In the genomic region with DNA sequence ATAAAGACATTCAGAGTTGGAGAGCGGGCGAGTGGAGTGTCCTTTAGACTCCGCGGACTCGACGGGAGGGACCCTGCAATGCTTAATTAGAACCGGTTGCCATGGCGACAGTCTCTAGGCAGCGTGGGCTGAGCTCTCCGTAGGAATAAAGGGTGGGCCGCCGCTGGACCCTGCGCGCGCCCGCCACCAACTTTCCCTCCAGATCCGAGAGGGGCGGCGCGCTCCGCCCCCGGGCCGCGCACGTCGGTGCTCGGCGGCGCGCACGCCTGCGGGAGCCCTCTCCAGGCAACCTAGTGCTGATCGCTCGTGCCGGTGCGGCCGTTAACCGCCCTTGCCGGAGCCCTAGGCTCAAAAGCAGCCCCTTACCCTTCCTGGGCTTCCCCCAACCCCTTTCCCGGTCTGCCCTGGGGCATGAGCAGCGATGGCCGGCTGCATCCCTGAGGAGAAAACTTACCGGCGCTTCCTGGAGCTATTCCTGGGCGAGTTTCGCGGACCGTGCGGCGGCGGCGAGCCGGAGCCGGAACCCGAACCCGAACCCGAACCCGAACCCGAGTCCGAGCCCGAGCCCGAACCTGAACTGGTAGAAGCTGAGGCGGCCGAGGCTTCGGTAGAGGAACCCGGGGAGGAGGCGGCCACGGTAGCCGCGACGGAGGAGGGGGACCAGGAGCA, we compare ENCODE assay signal across 8 cellular contexts. TPM values are rescaled to one million over a fixed set of nuclear protein-coding genes. Genes with fewer than 3 reads are reported as not detected.
DNase-seq lines count a peak whose midpoint lies in the region; ATAC-seq and TF ChIP-seq lines count a peak whose summit lies in the region.

PPM1E (plus strand) TSS at position 278 of the 669 bp plus-strand sequence.

- peak within 1 kb of the TSS; percentile 81 for H3K4me3 Mint-ChIP-seq in stimulated activated effector memory CD8-positive, alpha-beta T cell treated with anti-CD3 and anti-CD28 coated beads, Interleukin-12 subunit alpha, Interleukin-12 subunit beta, amount 100 ng/mL, for 72 hours

- peak; percentile 75 for ATAC-seq in HG03045 (IDR thresholded peaks at IDR 0.05; ENCODE audit: unreplicated experiment)
- ATAC-seq in stimulated activated effector memory CD8-positive, alpha-beta T cell treated with anti-CD3 and anti-CD28 coated beads, Interleukin-12 subunit alpha, Interleukin-12 subunit beta, amount 100 ng/mL, for 72 hours = peak; percentile 83

- H3K4me3 ChIP-seq in epithelial cell of proximal tubule (ENCODE audit: low read depth, low read length) = peak within 1 kb of the TSS; percentile 62
- H3K4me3 ChIP-seq in mononuclear cell (ENCODE audit: low read length) = peak within 1 kb of the TSS; percentile 35

- H3K9me3 ChIP-seq in mononuclear cell (ENCODE audit: low read depth, low read length) = no peaks in the 10 kb centered on the region

- no peaks in the 10 kb centered on the region for H3K9me3 Mint-ChIP-seq in stimulated activated effector memory CD8-positive, alpha-beta T cell treated with anti-CD3 and anti-CD28 coated beads, Interleukin-12 subunit alpha, Interleukin-12 subunit beta, amount 100 ng/mL, for 72 hours

- peaks cover 8% of the 10 kb centered on the region for H3K4me1 Mint-ChIP-seq in stimulated activated effector memory CD8-positive, alpha-beta T cell treated with anti-CD3 and anti-CD28 coated beads, Interleukin-12 subunit alpha, Interleukin-12 subunit beta, amount 100 ng/mL, for 72 hours

- DNase-seq in CD1c-positive myeloid dendritic cell (ENCODE audit: extremely low spot score) (peak; percentile 46), NCI-H69 (lab: John Stamatoyannopoulos, UW) (peak; percentile 99), epithelial cell of proximal tubule (ENCODE audit: low read depth) (no peak), amniotic stem cell (lab: John Stamatoyannopoulos, UW) (no peak)
- DNase-seq in activated CD8-positive, alpha-beta memory T cell treated with anti-CD3 and anti-CD28 coated beads, Interleukin-2, amount 50 U/mL, for 4 hours = peak; percentile 47
- DNase-seq in stimulated activated effector memory CD8-positive, alpha-beta T cell treated with anti-CD3 and anti-CD28 coated beads, Interleukin-12 subunit alpha, Interleukin-12 subunit beta, amount 100 ng/mL, for 72 hours (ENCODE audit: low spot score in 2 of 2) = peak; percentile 14 to 63

- H3K27me3 ChIP-seq in mononuclear cell (ENCODE audit: insufficient read depth, low read length) = peaks cover 70% of the 10 kb centered on the region

- peaks cover 5% of the 10 kb centered on the region for H3K36me3 Mint-ChIP-seq in stimulated activated effector memory CD8-positive, alpha-beta T cell treated with anti-CD3 and anti-CD28 coated beads, Interleukin-12 subunit alpha, Interleukin-12 subunit beta, amount 100 ng/mL, for 72 hours

- TF ChIP-seq CTCF in epithelial cell of proximal tubule (conservative IDR thresholded peaks at IDR 0.05; ENCODE audit: low read depth, low read length) = no peak

- H3K4me1 ChIP-seq in mononuclear cell (ENCODE audit: insufficient read depth, low read length) = peaks cover 19% of the 10 kb centered on the region

- peak within 1 kb of the TSS; percentile 71 for H3K27ac Mint-ChIP-seq in stimulated activated effector memory CD8-positive, alpha-beta T cell treated with anti-CD3 and anti-CD28 coated beads, Interleukin-12 subunit alpha, Interleukin-12 subunit beta, amount 100 ng/mL, for 72 hours

RNA-seq across cellular contexts. Expression of gene PPM1E, which starts in this region (rescaled TPM):
- total RNA-seq in epithelial cell of proximal tubule = 0.43 and 1.7 TPM in 2 replicates
- not detected for total RNA-seq in mononuclear cell

Comparison
In these comparisons a context has a peak if more than half of its experiments do, and no peak if none do; other contexts are left out.
1. DNase-seq: peak in CD1c-positive myeloid dendritic cell (single experiment), NCI-H69 (single experiment), activated CD8-positive, alpha-beta memory T cell treated with anti-CD3 and anti-CD28 coated beads, Interleukin-2, amount 50 U/mL, for 4 hours (single experiment) and stimulated activated effector memory CD8-positive, alpha-beta T cell treated with anti-CD3 and anti-CD28 coated beads, Interleukin-12 subunit alpha, Interleukin-12 subunit beta, amount 100 ng/mL, for 72 hours (2 of 2); none in epithelial cell of proximal tubule (single experiment) and amniotic stem cell (single experiment).